In the genomic region with DNA sequence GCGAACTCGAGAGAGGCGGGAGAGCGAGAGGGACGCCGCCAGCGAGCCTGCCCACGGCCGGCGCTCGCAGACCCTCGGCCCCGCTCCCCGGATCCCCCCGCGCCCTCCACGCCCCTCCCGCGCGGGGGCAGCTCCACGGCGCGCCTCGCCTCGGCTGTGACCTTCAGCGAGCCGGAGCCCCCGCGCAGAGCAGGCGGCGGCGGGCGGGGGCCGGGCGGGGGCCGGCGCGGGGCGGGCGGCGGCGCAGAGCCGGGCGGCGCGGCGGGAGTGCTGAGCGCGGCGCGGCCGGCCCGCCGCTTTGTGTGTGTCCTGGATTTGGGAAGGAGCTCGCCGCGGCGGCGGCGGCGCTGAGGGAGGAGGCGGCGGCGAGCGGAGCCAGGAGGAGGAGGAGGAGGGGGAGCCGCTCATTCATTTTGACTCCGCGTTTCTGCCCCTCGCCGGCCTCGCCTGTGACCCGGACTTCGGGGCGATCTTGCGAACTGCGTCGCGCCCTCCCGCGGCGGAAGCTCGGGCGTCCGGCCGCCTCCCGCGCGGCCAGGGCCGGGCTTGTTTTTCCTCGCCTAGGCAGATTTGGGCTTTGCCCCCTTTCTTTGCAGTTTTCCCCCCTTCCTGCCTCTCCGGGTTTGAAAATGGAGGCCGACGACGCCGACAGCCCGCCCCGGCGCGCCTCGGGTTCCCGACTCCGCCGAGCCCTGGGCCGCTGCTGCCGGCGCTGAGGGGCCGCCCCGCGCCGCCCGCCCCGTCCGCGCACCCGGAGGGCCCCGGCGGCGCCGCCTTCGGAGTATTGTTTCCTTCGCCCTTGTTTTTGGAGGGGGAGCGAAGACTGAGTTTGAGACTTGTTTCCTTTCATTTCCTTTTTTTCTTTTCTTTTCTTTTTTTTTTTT, we compare ENCODE assay signal across 8 cellular contexts. TPM values are rescaled to one million over a fixed set of nuclear protein-coding genes. Genes with fewer than 3 reads are reported as not detected.
A peak's percentile ranks its signal among the peaks of the same experiment; 100 is the strongest.
DNase-seq lines count a peak whose midpoint lies in the region; ATAC-seq and TF ChIP-seq lines count a peak whose summit lies in the region.

No MANE protein-coding gene starts in this region.

- H3K27me3 ChIP-seq in SJSA1 (replicated peaks) (peaks cover 31% of the 10 kb centered on the region), ascending aorta (no peaks in the 10 kb centered on the region)

- 0 out of 2 replicates have a peak, but pooled peaks cover 2% of the 10 kb centered on the region for H3K9me3 ChIP-seq in SJSA1 (replicated peaks)
- H3K9me3 ChIP-seq in ascending aorta, result no peaks in the 10 kb centered on the region

- ATAC-seq in GM18870 (IDR thresholded peaks at IDR 0.05; ENCODE audit: unreplicated experiment) (peak; percentile 14), HG03103 (IDR thresholded peaks at IDR 0.05; ENCODE audit: low read depth, unreplicated experiment) (peak; percentile 17)

- H3K36me3 ChIP-seq in SJSA1 (peaks cover 10% of the 10 kb centered on the region), ascending aorta (no peaks in the 10 kb centered on the region)

- no peak for TF ChIP-seq CTCF in AG09309 (IDR thresholded peaks at IDR 0.05; ENCODE audit: control insufficient read depth, insufficient read depth, low read depth, low read length, missing control alignments)
- peak in 1 of 3 experiments; percentile 14 for TF ChIP-seq CTCF in ascending aorta (IDR thresholded peaks at IDR 0.05)

- H3K4me3 ChIP-seq in AG09309 (ENCODE audit: control insufficient read depth, low read depth, low read length), result peak overlapping the region; percentile 99
- peak overlapping the region; percentile 83 for H3K4me3 ChIP-seq in SJSA1
- H3K4me3 ChIP-seq in ascending aorta, result peak overlapping the region; percentile 94 to 100

- no peak for DNase-seq in AG09309 (ENCODE audit: low read depth)
- peak; percentile 69 to 82 for DNase-seq in SJSA1 (ENCODE audit: low read depth in 1 of 2, low spot score in 2 of 2)
- DNase-seq in ascending aorta (ENCODE audit: low spot score in 2 of 2), result peak in 1 of 2 donors; percentile 74
- peak; percentile 42 for DNase-seq in hepatic stellate cell (ENCODE audit: low spot score)
- peak; percentile 87 for DNase-seq in retina
- DNase-seq in COR-L47 (lab: John Stamatoyannopoulos, UW), result no peak

- H3K4me1 ChIP-seq in SJSA1 (replicated peaks) (peaks cover 32% of the 10 kb centered on the region), ascending aorta (no peaks in the 10 kb centered on the region)

- H3K27ac ChIP-seq in SJSA1 (peak overlapping the region; percentile 70), ascending aorta (peak overlapping the region; percentile 93 to 98)

- intact Hi-C loops in ascending aorta (cut with DNase I), result loop anchor here (1.0 to 2.0 kb wide), 2 partner anchors 410 to 428 kb away; no protein-coding TSS in a partner anchor

RNA-seq across cellular contexts. Expression of a gene that starts 0.6 kb away (rescaled TPM):
- 7.8 and 14.1 TPM in 2 replicates for total RNA-seq in SJSA1 (2014; rRNA removed; shearing (Covaris generic))
- 151 TPM for total RNA-seq in ascending aorta

Comparison
In these comparisons a context has a peak if more than half of its experiments do, and no peak if none do; other contexts are left out.
1. DNase-seq: peak in SJSA1 (2 of 2), hepatic stellate cell (single experiment) and retina (single experiment); none in AG09309 (single experiment) and COR-L47 (single experiment).
2. RNA of a gene that starts 0.6 kb away (total RNA-seq): 151 TPM in ascending aorta (single experiment); 7.8 to 14.1 TPM in SJSA1; every median in the first group is over 10 times any median in the second.
3. Peak in every context shown above with its lines, with median percentiles within 50 percentile points of each other: H3K4me3 ChIP-seq.